17 cellular contexts compared by ENCODE assay signal in the genomic region with DNA sequence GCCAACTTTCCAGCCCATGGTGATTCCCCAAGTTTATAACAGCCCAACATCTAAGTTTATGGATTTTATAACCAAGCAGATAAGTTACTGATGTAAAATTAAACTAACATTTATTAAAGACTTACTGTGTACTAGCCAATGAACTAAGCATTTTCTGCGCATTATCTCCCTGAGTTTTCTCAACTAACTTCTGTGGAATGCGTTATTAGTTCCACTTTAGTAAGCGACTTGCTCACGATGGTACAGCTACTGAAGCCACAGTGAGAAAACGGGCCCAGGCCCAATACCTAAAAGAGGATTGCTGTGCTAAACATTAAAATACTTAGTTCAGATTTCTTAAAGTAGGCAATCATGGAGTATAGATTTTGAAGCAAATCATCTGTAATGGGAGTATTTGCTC.
"Had no signal": no experiment of that assay in that cellular context is flagged by ENCODE, and none has a peak within 500 bp of the region (broad histone marks: within the 10 kb centered on the region; RNA-seq: fewer than 3 reads in every experiment).

No MANE protein-coding gene starts in this region.

- H3K4me1 ChIP-seq: adrenal gland, left ventricle myocardium inferior, right atrium auricular region, thyroid gland, upper lobe of right lung had no signal

- H3K4me3 Mint-ChIP-seq: activated CD4-positive, alpha-beta T cell treated with anti-CD3 and anti-CD28 coated beads, Interleukin-2, amount 10 ng/mL, durations not matched to agents 7 days and 5 days; activated CD8-positive, alpha-beta T cell treated with anti-CD3 and anti-CD28 coated beads, Interleukin-2, amount 10 ng/mL, durations not matched to agents 7 days and 5 days; activated naive CD8-positive, alpha-beta T cell; neural crest cell had no signal

- ATAC-seq: activated CD4-positive, CD25-positive, alpha-beta regulatory T cell treated with anti-CD3 and anti-CD28 coated beads, Interleukin-2, amount 50 U/mL, for 24 hours; activated CD8-positive, alpha-beta T cell treated with anti-CD3 and anti-CD28 coated beads, Interleukin-2, amount 10 ng/mL, durations not matched to agents 7 days and 5 days; stimulated activated naive CD8-positive, alpha-beta T cell treated with anti-CD3 and anti-CD28 coated beads, Interleukin-15, Interleukin-2, amounts not matched to agents 100 U/mL and 50 U/mL, for 24 hours; upper lobe of right lung had no signal

- H3K27ac ChIP-seq: adrenal gland, epithelial cell of prostate, left ventricle myocardium inferior, right atrium auricular region, thyroid gland, upper lobe of right lung, VCaP had no signal

- H3K27me3 ChIP-seq: adrenal gland, thyroid gland, upper lobe of right lung had no signal

- H3K4me3 ChIP-seq: adrenal gland, left ventricle myocardium inferior, right atrium auricular region, thyroid gland, upper lobe of right lung had no signal

- H3K27ac Mint-ChIP-seq: activated CD4-positive, alpha-beta T cell treated with anti-CD3 and anti-CD28 coated beads, Interleukin-2, amount 10 ng/mL, durations not matched to agents 7 days and 5 days; activated CD8-positive, alpha-beta T cell treated with anti-CD3 and anti-CD28 coated beads, Interleukin-2, amount 10 ng/mL, durations not matched to agents 7 days and 5 days; activated naive CD8-positive, alpha-beta T cell had no signal

- H3K4me1 Mint-ChIP-seq: activated CD4-positive, alpha-beta T cell treated with anti-CD3 and anti-CD28 coated beads, Interleukin-2, amount 10 ng/mL, durations not matched to agents 7 days and 5 days had no signal

- H3K27me3 Mint-ChIP-seq: activated naive CD8-positive, alpha-beta T cell had no signal

- H3K9me3 ChIP-seq: adrenal gland, left ventricle myocardium inferior, right atrium auricular region, thyroid gland, upper lobe of right lung had no signal

- DNase-seq: activated CD4-positive, alpha-beta T cell treated with anti-CD3 and anti-CD28 coated beads, Interleukin-2, amount 10 ng/mL, durations not matched to agents 7 days and 5 days; activated CD8-positive, alpha-beta T cell treated with anti-CD3 and anti-CD28 coated beads, Interleukin-2, amount 10 ng/mL, durations not matched to agents 7 days and 5 days; adrenal gland; cerebellar nuclear complex; cortex of kidney; left ventricle myocardium inferior; occipital lobe; stimulated activated CD4-positive, alpha-beta T cell treated with anti-CD3 and anti-CD28 coated beads, Interleukin-4, amount 100 ng/mL, for 24 hours; stimulated activated naive CD8-positive, alpha-beta T cell treated with anti-CD3 and anti-CD28 coated beads, Interleukin-15, Interleukin-2, amounts not matched to agents 100 U/mL and 50 U/mL, for 24 hours; thyroid gland; upper lobe of right lung had no signal

- H3K36me3 ChIP-seq: adrenal gland, left ventricle myocardium inferior, right atrium auricular region, thyroid gland, upper lobe of right lung had no signal

- H3K9me3 Mint-ChIP-seq: activated CD4-positive, alpha-beta T cell treated with anti-CD3 and anti-CD28 coated beads, Interleukin-2, amount 10 ng/mL, durations not matched to agents 7 days and 5 days had no signal
